1 cellular context compared by ENCODE assay signal in genomic region chr6:168301648-168302398, GRCh38.
A peak's percentile ranks its signal among the peaks of the same experiment; 100 is the strongest.
TF ChIP-seq lines count a peak whose summit lies in the region.

No MANE protein-coding gene starts in this region.

TF ChIP-seq in HepG2, 621 proteins besides CTCF, POLR2A, EP300 and RAD21 (continued from another document and continues in another):
- TF ChIP-seq ZBTB14 (CRISPR knock-in tag; IDR thresholded peaks at IDR 0.05) (no peak), HMGA1 (CRISPR knock-in tag; conservative IDR thresholded peaks at IDR 0.05) (no peak), RNF2 (conservative IDR thresholded peaks at IDR 0.05; ENCODE audit: low read depth) (no peak; the same call in 1 of the 2 replicates), ZNF597 (CRISPR knock-in tag; IDR thresholded peaks at IDR 0.05) (no peak), GTF3A (CRISPR knock-in tag; conservative IDR thresholded peaks at IDR 0.05) (no peak; the same call in 1 of the 2 replicates), ZNF264 (CRISPR knock-in tag; IDR thresholded peaks at IDR 0.05) (no peak; the same call in 1 of the 2 replicates), SRY (CRISPR knock-in tag; IDR thresholded peaks at IDR 0.05) (no peak; the same call in 1 of the 2 replicates), CCDC6 (CRISPR knock-in tag; IDR thresholded peaks at IDR 0.05) (peak; percentile 72), NFRKB (IDR thresholded peaks at IDR 0.05) (no peak), ZNF652 (CRISPR knock-in tag; IDR thresholded peaks at IDR 0.05; ENCODE audit: borderline replicate concordance, low read depth) (peak; percentile 28; the same call in 1 of the 2 replicates), HBP1 (CRISPR knock-in tag; IDR thresholded peaks at IDR 0.05; ENCODE audit: low read depth) (0 out of 2 replicates have a peak, but pooled peaks have one; percentile 68), ZNF20 (CRISPR knock-in tag; IDR thresholded peaks at IDR 0.05) (no peak), SUZ12 (IDR thresholded peaks at IDR 0.05; ENCODE audit: low read depth, low read length) (no peak), POLR2AphosphoS5 (IDR thresholded peaks at IDR 0.05; ENCODE audit: low read depth, low read length) (no peak), GRHL1 (CRISPR knock-in tag; conservative IDR thresholded peaks at IDR 0.05) (no peak), ZSCAN20 (CRISPR knock-in tag; IDR thresholded peaks at IDR 0.05; ENCODE audit: borderline replicate concordance) (peak; percentile 82; the same call in 1 of the 2 replicates), MEF2D (CRISPR knock-in tag; IDR thresholded peaks at IDR 0.05) (peak; percentile 55; the same call in 1 of the 2 replicates), ZNF749 (CRISPR knock-in tag; IDR thresholded peaks at IDR 0.05; ENCODE audit: borderline replicate concordance) (no peak), ZNF142 (CRISPR knock-in tag; IDR thresholded peaks at IDR 0.05) (peak; percentile 33; the same call in 1 of the 2 replicates), SALL1 (CRISPR knock-in tag; IDR thresholded peaks at IDR 0.05) (peak; percentile 89), MBNL3 (CRISPR knock-in tag; conservative IDR thresholded peaks at IDR 0.05) (no peak), MLLT10 (CRISPR knock-in tag; IDR thresholded peaks at IDR 0.05) (no peak), FIP1L1 (IDR thresholded peaks at IDR 0.05; ENCODE audit: borderline replicate concordance, insufficient read depth, low read depth, low read length) (no peak), PHF5A (CRISPR knock-in tag; IDR thresholded peaks at IDR 0.05; ENCODE audit: low read depth, unreplicated experiment) (peak; percentile 62), ETV6 (CRISPR knock-in tag; conservative IDR thresholded peaks at IDR 0.05) (no peak), GATA4 (IDR thresholded peaks at IDR 0.05; ENCODE audit: borderline replicate concordance, low read depth) (peak; percentile 82; the same call in 1 of the 2 replicates), XBP1 (CRISPR knock-in tag; IDR thresholded peaks at IDR 0.05) (no peak), ZBTB49 (CRISPR knock-in tag; IDR thresholded peaks at IDR 0.05; ENCODE audit: borderline replicate concordance) (no peak), TBX3 (IDR thresholded peaks at IDR 0.05; ENCODE audit: borderline replicate concordance) (peak; percentile 84; the same call in 1 of the 2 replicates), GLI4 (CRISPR knock-in tag; IDR thresholded peaks at IDR 0.05; ENCODE audit: borderline replicate concordance) (no peak), SAFB2 (CRISPR knock-in tag; IDR thresholded peaks at IDR 0.05; ENCODE audit: borderline replicate concordance, low read depth) (no peak), MAZ (IDR thresholded peaks at IDR 0.05; ENCODE audit: borderline replicate concordance, low read depth, low read length) (peak; percentile 14; the same call in 1 of the 2 replicates), MAZ (CRISPR knock-in tag; IDR thresholded peaks at IDR 0.05; ENCODE audit: low read depth) (peak; percentile 82), ZSCAN30 (CRISPR knock-in tag; IDR thresholded peaks at IDR 0.05) (no peak), ZNF619 (CRISPR knock-in tag; IDR thresholded peaks at IDR 0.05) (no peak), CEBPG (CRISPR knock-in tag; IDR thresholded peaks at IDR 0.05) (peak; percentile 33; the same call in 1 of the 2 replicates)
- TF ChIP-seq, protein P1, sequence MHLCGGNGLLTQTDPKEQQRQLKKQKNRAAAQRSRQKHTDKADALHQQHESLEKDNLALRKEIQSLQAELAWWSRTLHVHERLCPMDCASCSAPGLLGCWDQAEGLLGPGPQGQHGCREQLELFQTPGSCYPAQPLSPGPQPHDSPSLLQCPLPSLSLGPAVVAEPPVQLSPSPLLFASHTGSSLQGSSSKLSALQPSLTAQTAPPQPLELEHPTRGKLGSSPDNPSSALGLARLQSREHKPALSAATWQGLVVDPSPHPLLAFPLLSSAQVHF (CRISPR knock-in tag; IDR thresholded peaks at IDR 0.05), result no peak
- TF ChIP-seq, protein P2, sequence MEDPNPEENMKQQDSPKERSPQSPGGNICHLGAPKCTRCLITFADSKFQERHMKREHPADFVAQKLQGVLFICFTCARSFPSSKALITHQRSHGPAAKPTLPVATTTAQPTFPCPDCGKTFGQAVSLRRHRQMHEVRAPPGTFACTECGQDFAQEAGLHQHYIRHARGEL (CRISPR knock-in tag; IDR thresholded peaks at IDR 0.05), result no peak
- TF ChIP-seq, protein P3, sequence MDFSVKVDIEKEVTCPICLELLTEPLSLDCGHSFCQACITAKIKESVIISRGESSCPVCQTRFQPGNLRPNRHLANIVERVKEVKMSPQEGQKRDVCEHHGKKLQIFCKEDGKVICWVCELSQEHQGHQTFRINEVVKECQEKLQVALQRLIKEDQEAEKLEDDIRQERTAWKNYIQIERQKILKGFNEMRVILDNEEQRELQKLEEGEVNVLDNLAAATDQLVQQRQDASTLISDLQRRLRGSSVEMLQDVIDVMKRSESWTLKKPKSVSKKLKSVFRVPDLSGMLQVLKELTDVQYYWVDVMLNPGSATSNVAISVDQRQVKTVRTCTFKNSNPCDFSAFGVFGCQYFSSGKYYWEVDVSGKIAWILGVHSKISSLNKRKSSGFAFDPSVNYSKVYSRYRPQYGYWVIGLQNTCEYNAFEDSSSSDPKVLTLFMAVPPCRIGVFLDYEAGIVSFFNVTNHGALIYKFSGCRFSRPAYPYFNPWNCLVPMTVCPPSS (IDR thresholded peaks at IDR 0.05), result no peak
- TF ChIP-seq, protein P4, sequence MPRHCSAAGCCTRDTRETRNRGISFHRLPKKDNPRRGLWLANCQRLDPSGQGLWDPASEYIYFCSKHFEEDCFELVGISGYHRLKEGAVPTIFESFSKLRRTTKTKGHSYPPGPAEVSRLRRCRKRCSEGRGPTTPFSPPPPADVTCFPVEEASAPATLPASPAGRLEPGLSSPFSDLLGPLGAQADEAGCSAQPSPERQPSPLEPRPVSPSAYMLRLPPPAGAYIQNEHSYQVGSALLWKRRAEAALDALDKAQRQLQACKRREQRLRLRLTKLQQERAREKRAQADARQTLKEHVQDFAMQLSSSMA (CRISPR knock-in tag; IDR thresholded peaks at IDR 0.05), result no peak
- TF ChIP-seq, protein P5, sequence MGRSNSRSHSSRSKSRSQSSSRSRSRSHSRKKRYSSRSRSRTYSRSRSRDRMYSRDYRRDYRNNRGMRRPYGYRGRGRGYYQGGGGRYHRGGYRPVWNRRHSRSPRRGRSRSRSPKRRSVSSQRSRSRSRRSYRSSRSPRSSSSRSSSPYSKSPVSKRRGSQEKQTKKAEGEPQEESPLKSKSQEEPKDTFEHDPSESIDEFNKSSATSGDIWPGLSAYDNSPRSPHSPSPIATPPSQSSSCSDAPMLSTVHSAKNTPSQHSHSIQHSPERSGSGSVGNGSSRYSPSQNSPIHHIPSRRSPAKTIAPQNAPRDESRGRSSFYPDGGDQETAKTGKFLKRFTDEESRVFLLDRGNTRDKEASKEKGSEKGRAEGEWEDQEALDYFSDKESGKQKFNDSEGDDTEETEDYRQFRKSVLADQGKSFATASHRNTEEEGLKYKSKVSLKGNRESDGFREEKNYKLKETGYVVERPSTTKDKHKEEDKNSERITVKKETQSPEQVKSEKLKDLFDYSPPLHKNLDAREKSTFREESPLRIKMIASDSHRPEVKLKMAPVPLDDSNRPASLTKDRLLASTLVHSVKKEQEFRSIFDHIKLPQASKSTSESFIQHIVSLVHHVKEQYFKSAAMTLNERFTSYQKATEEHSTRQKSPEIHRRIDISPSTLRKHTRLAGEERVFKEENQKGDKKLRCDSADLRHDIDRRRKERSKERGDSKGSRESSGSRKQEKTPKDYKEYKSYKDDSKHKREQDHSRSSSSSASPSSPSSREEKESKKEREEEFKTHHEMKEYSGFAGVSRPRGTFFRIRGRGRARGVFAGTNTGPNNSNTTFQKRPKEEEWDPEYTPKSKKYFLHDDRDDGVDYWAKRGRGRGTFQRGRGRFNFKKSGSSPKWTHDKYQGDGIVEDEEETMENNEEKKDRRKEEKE (IDR thresholded peaks at IDR 0.05), result no peak
